ENCODE assay signal across 1 cellular context in the genomic region with DNA sequence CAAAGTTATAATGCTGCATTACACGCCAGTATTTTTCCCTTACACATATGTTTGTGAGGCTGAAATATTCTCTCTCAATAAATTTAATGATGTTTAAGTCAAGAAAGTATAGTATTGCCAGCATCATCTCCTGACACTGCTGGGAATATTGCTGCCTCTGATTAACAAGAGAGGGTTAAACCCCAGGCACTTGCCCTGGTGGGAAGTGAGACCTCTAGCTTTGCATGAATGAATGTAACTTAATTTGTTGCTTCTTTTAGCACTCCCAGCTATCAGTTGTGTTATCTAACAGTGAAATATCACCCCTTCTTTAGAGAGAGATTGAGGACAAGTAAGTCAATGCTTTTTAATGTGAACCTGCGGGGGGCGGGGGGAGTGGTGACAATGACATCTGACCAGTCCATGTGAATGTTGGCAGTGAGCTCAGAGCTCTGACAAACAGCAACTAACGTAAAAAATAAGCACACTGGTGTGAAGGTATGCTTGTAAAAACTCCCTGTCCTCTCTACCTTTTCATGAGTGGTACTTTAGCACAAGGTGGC.
TF ChIP-seq lines count a peak whose summit lies in the region.

No MANE protein-coding gene starts in this region.

TF ChIP-seq in A549, 52 proteins besides CTCF, POLR2A, EP300 and RAD21:
- TF ChIP-seq CEBPB (IDR thresholded peaks at IDR 0.05) = no peak
- no peak for TF ChIP-seq HDAC2 (IDR thresholded peaks at IDR 0.05)
- TF ChIP-seq FOXS1 (CRISPR knock-in tag; IDR thresholded peaks at IDR 0.05) = no peak
- TF ChIP-seq FOSB (CRISPR knock-in tag; IDR thresholded peaks at IDR 0.05) = no peak
- TF ChIP-seq SMC3 (IDR thresholded peaks at IDR 0.05) = no peak
- TF ChIP-seq SREBF2 (IDR thresholded peaks at IDR 0.05) = no peak
- no peak for TF ChIP-seq BCL3 (IDR thresholded peaks at IDR 0.05)
- TF ChIP-seq CBX8 (IDR thresholded peaks at IDR 0.05) = no peak
- TF ChIP-seq MAZ (IDR thresholded peaks at IDR 0.05; ENCODE audit: borderline replicate concordance, low read depth, low read length) = no peak
- TF ChIP-seq NR3C1 (IDR thresholded peaks at IDR 0.05) = no peak
- TF ChIP-seq CHD4 (IDR thresholded peaks at IDR 0.05; ENCODE audit: borderline replicate concordance) = no peak
- no peak for TF ChIP-seq ZFP36 (IDR thresholded peaks at IDR 0.05; ENCODE audit: borderline replicate concordance, partially characterized antibody)
- no peak for TF ChIP-seq CBX2 (IDR thresholded peaks at IDR 0.05; ENCODE audit: borderline replicate concordance, low read depth)
- no peak for TF ChIP-seq POLR2AphosphoS2 (conservative IDR thresholded peaks at IDR 0.05; ENCODE audit: low read length)
- no peak for TF ChIP-seq GATA3 (IDR thresholded peaks at IDR 0.05; ENCODE audit: borderline replicate concordance)
